In the genomic region with DNA sequence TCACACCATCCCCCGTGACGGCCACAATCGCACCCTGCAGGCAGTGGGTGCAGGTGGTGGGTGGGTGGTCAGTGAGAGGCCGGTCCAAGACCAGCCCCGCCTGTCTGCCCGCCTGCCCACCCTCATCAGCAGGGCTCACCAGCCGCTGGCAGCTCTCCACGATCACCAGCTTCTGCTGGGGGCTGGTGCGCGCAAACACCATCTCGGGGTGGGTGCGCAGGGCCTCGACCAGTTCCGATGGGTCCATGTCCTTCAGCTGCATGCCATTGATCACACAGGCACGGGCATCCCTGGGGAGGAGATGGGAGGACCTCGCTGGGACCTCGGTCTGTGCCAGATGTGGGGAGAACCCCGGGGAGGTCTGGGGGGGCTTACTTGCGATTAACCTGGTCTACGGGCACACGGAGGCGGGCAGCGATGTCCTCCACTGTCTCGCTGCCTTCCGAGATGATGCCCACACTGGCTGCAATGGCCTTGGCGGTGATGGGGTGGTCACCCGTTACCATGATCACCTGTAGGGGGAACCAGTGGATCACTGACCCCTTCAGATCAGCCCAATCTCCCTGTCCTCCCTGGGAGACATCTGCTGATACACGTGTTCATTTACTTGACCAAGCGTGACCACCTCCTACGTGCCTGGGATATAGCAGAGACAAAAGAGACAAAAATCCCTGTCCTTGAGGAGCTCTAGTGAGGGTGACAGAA, we compare ENCODE assay signal across 11 cellular contexts. TPM values are rescaled to one million over a fixed set of nuclear protein-coding genes. Genes with fewer than 3 reads are reported as not detected.
DNase-seq lines count a peak whose midpoint lies in the region; ATAC-seq and TF ChIP-seq lines count a peak whose summit lies in the region.
"Had no signal": no experiment of that assay in that cellular context is flagged by ENCODE, and none has a peak within 500 bp of the region (broad histone marks: within the 10 kb centered on the region; RNA-seq: fewer than 3 reads in every experiment).

No MANE protein-coding gene starts in this region.

- BruUV-seq in Caco-2 (replicated peaks; lab: Mats Ljungman, UMichigan) = no TSS peak

- no peaks in the 10 kb centered on the region for H3K9me3 Mint-ChIP-seq in Caco-2 (ENCODE audit: unreplicated experiment)
- no peaks in the 10 kb centered on the region for H3K9me3 Mint-ChIP-seq in activated CD4-positive, alpha-beta memory T cell treated with anti-CD3 and anti-CD28 coated beads for 36 hours
- H3K9me3 Mint-ChIP-seq: activated naive CD8-positive, alpha-beta T cell treated with anti-CD3 and anti-CD28 coated beads, Interleukin-2, amount 10 ng/mL, durations not matched to agents 7 days and 5 days had no signal

- 0 out of 2 replicates have a peak, but pooled peaks cover 3% of the 10 kb centered on the region for H3K9me3 ChIP-seq in Caco-2
- H3K9me3 ChIP-seq in right atrium auricular region = no peaks in the 10 kb centered on the region

- no peak for ATAC-seq in GM18498 (IDR thresholded peaks at IDR 0.05; ENCODE audit: unreplicated experiment)

- DNase-seq in Caco-2 = peak in 1 of 2 experiments; percentile 69
- peak; percentile 54 for DNase-seq in HEK293T (ENCODE audit: extremely low spot score)
- DNase-seq in RWPE1 (ENCODE audit: low spot score) = no peak
- peak; percentile 76 for DNase-seq in iPS-NIHi7 (ENCODE audit: extremely low spot score)
- no peak for DNase-seq in activated CD4-positive, alpha-beta memory T cell treated with anti-CD3 and anti-CD28 coated beads for 36 hours
- no peak for DNase-seq in activated gamma-delta T cell (lab: John Stamatoyannopoulos, UW)
- no peak for DNase-seq in right atrium auricular region (ENCODE audit: low spot score)
- DNase-seq: activated naive CD8-positive, alpha-beta T cell treated with anti-CD3 and anti-CD28 coated beads, Interleukin-2, amount 10 ng/mL, durations not matched to agents 7 days and 5 days; NCI-H510A treated with DMSO at 0.1 percent for 48 hours had no signal

- H3K27ac Mint-ChIP-seq in Caco-2 (ENCODE audit: unreplicated experiment) = no peak overlapping the region
- no peak overlapping the region for H3K27ac Mint-ChIP-seq in activated CD4-positive, alpha-beta memory T cell treated with anti-CD3 and anti-CD28 coated beads for 36 hours
- H3K27ac Mint-ChIP-seq: activated naive CD8-positive, alpha-beta T cell treated with anti-CD3 and anti-CD28 coated beads, Interleukin-2, amount 10 ng/mL, durations not matched to agents 7 days and 5 days had no signal

- H3K4me1 Mint-ChIP-seq in Caco-2 (ENCODE audit: low read depth, unreplicated experiment) = no peaks in the 10 kb centered on the region
- H3K4me1 Mint-ChIP-seq in activated CD4-positive, alpha-beta memory T cell treated with anti-CD3 and anti-CD28 coated beads for 36 hours (ENCODE audit: low read depth) = peaks cover 9% of the 10 kb centered on the region

- H3K27ac ChIP-seq in RWPE1 (no peak overlapping the region), right atrium auricular region (no peak overlapping the region)

- POLR2A ChIA-PET in Caco-2 (lab: Charles Lee) (interaction anchor here (0.6 kb wide), 1 partner anchor 92 kb away, joined by 3 read pairs; no protein-coding TSS in a partner anchor), HEK293T (lab: Yijun Ruan, JAX) (no interaction called here), RWPE1 (lab: Yijun Ruan, JAX; ENCODE audit: low non-redundant PET) (no interaction called here)
- POLR2A ChIA-PET in activated CD4-positive, alpha-beta memory T cell treated with anti-CD3 and anti-CD28 coated beads for 36 hours (lab: Charles Lee) = no interaction called here

- intact Hi-C loops in Caco-2 (cut with micrococcal nuclease; ENCODE audit: unreplicated experiment) = loop anchor here (1.0 kb wide), 1 partner anchor 161 kb away; no protein-coding TSS in a partner anchor
- intact Hi-C loops in activated CD4-positive, alpha-beta memory T cell treated with anti-CD3 and anti-CD28 coated beads for 36 hours (cut with micrococcal nuclease) = no loop called here

- H3K4me1 ChIP-seq in Caco-2 (0 out of 2 replicates have a peak, but pooled peaks cover 5% of the 10 kb centered on the region), right atrium auricular region (peaks cover 0 to 14% of the 10 kb centered on the region in 2 donors)

- H3K27me3 Mint-ChIP-seq in Caco-2 (ENCODE audit: insufficient read depth, unreplicated experiment) = peaks cover 14% of the 10 kb centered on the region
- peaks cover 23% of the 10 kb centered on the region for H3K27me3 Mint-ChIP-seq in activated CD4-positive, alpha-beta memory T cell treated with anti-CD3 and anti-CD28 coated beads for 36 hours

- TF ChIP-seq CTCF in Caco-2 (IDR thresholded peaks at IDR 0.05; ENCODE audit: insufficient read depth in 1 of 2, low read depth in 1 of 2, low read length in 1 of 2, severe bottlenecking in 1 of 2, unreplicated experiment in 1 of 2) (peak; percentile 42 to 56), RWPE1 (conservative IDR thresholded peaks at IDR 0.05; ENCODE audit: low read depth) (peak; percentile 18; the same call in 1 of the 2 replicates), right atrium auricular region (IDR thresholded peaks at IDR 0.05) (no peak)

- H3K27me3 ChIP-seq in Caco-2 (replicated peaks; ENCODE audit: control insufficient read depth, insufficient read depth, low read length) = no peaks in the 10 kb centered on the region
- peaks cover 0 to 9% of the 10 kb centered on the region in 2 donors for H3K27me3 ChIP-seq in right atrium auricular region

- H3K4me3 Mint-ChIP-seq in Caco-2 (ENCODE audit: unreplicated experiment) = no peak overlapping the region
- H3K4me3 Mint-ChIP-seq in activated CD4-positive, alpha-beta memory T cell treated with anti-CD3 and anti-CD28 coated beads for 36 hours = no peak overlapping the region
- H3K4me3 Mint-ChIP-seq: activated naive CD8-positive, alpha-beta T cell treated with anti-CD3 and anti-CD28 coated beads, Interleukin-2, amount 10 ng/mL, durations not matched to agents 7 days and 5 days had no signal

- CTCF ChIA-PET in Caco-2 (lab: Charles Lee) (interaction anchor here (0.6 to 2.0 kb wide), 4 partner anchors 63 to 161 kb away, joined by 3 to 15 read pairs (median 4); partner anchors contain the start of gene COX6B1), HEK293T (lab: Yijun Ruan, JAX) (interaction anchor here (0.7 to 1.4 kb wide), 3 partner anchors 50 to 264 kb away, joined by 3 read pairs; no protein-coding TSS in a partner anchor), RWPE1 (lab: Yijun Ruan, JAX) (interaction anchor here (0.6 to 0.9 kb wide), 3 partner anchors 12 to 314 kb away, joined by 3 to 4 read pairs (median 4); no protein-coding TSS in a partner anchor)
- CTCF ChIA-PET in activated CD4-positive, alpha-beta memory T cell treated with anti-CD3 and anti-CD28 coated beads for 36 hours (lab: Charles Lee) = interaction anchor here (1.4 to 2.7 kb wide), 2 partner anchors 45 to 60 kb away, joined by 4 to 8 read pairs; no protein-coding TSS in a partner anchor

- H3K36me3 ChIP-seq in Caco-2 (ENCODE audit: control insufficient read depth, insufficient read depth, low read length) = no peaks in the 10 kb centered on the region
- H3K36me3 ChIP-seq in right atrium auricular region = no peaks in the 10 kb centered on the region

- H3K4me3 ChIP-seq in Caco-2 (ENCODE audit: low read depth, low read length) (no peak overlapping the region), right atrium auricular region (no peak overlapping the region)

- peaks cover 5% of the 10 kb centered on the region for H3K36me3 Mint-ChIP-seq in Caco-2 (ENCODE audit: insufficient read depth, unreplicated experiment)
- H3K36me3 Mint-ChIP-seq in activated CD4-positive, alpha-beta memory T cell treated with anti-CD3 and anti-CD28 coated beads for 36 hours = peaks cover 2% of the 10 kb centered on the region
- H3K36me3 Mint-ChIP-seq: activated naive CD8-positive, alpha-beta T cell treated with anti-CD3 and anti-CD28 coated beads, Interleukin-2, amount 10 ng/mL, durations not matched to agents 7 days and 5 days had no signal

TF ChIP-seq in HEK293T, 16 proteins besides CTCF, POLR2A, EP300 and RAD21:
- TF ChIP-seq ARNT (IDR thresholded peaks at IDR 0.05) (no peak), SP1 (IDR thresholded peaks at IDR 0.05) (no peak), NFRKB (IDR thresholded peaks at IDR 0.05) (no peak), FOXA1 (IDR thresholded peaks at IDR 0.05) (no peak), SUZ12 (IDR thresholded peaks at IDR 0.05) (no peak), ELF4 (IDR thresholded peaks at IDR 0.05) (no peak), ZNF384 (IDR thresholded peaks at IDR 0.05) (no peak), PKNOX1 (IDR thresholded peaks at IDR 0.05) (no peak)

RNA-seq across cellular contexts. Expression of gene ATP4A, which starts 8.0 kb away (rescaled TPM):
- total RNA-seq in Caco-2 (2022) (not detected in 2 replicates), right atrium auricular region (not detected)
- total RNA-seq in activated CD4-positive, alpha-beta memory T cell treated with anti-CD3 and anti-CD28 coated beads for 36 hours = not detected
- total RNA-seq: activated naive CD8-positive, alpha-beta T cell treated with anti-CD3 and anti-CD28 coated beads, Interleukin-2, amount 10 ng/mL, durations not matched to agents 7 days and 5 days; liver had no signal

RNA-seq across cellular contexts. Expression of gene TMEM147, which starts 10.0 kb away (rescaled TPM):
- total RNA-seq in Caco-2 (2022) (126 and 140 TPM in 2 replicates), right atrium auricular region (100 to 1,000 TPM in 1 of 2 donors, 10 to 100 TPM in 1; 93.3 to 106 TPM)
- 10 to 100 TPM; 73.5 to 81.9 TPM for total RNA-seq in activated CD4-positive, alpha-beta memory T cell treated with anti-CD3 and anti-CD28 coated beads for 36 hours

RNA-seq across cellular contexts. Expression of gene GAPDHS, which starts 22.2 kb away (rescaled TPM):
- not detected in 2 replicates for total RNA-seq in Caco-2 (2022)
- total RNA-seq in activated CD4-positive, alpha-beta memory T cell treated with anti-CD3 and anti-CD28 coated beads for 36 hours = not detected
- total RNA-seq in right atrium auricular region = not detected
- total RNA-seq: activated naive CD8-positive, alpha-beta T cell treated with anti-CD3 and anti-CD28 coated beads, Interleukin-2, amount 10 ng/mL, durations not matched to agents 7 days and 5 days; liver had no signal

RNA-seq across cellular contexts. Expression of gene SBSN, which starts 27.3 kb away (rescaled TPM):
- total RNA-seq in Caco-2 (2022) (not detected in 2 replicates), right atrium auricular region (not detected)
- under 1 TPM in 1 of 2 experiments, not detected in 1; 0.10 TPM for total RNA-seq in activated CD4-positive, alpha-beta memory T cell treated with anti-CD3 and anti-CD28 coated beads for 36 hours
- total RNA-seq: activated naive CD8-positive, alpha-beta T cell treated with anti-CD3 and anti-CD28 coated beads, Interleukin-2, amount 10 ng/mL, durations not matched to agents 7 days and 5 days; liver had no signal

RNA-seq across cellular contexts. Expression of gene PMIS2, which starts 30.5 kb away (rescaled TPM):
- not detected in 2 replicates for total RNA-seq in Caco-2 (2022)
- not detected for total RNA-seq in activated CD4-positive, alpha-beta memory T cell treated with anti-CD3 and anti-CD28 coated beads for 36 hours
- total RNA-seq in right atrium auricular region = not detected
- total RNA-seq: activated naive CD8-positive, alpha-beta T cell treated with anti-CD3 and anti-CD28 coated beads, Interleukin-2, amount 10 ng/mL, durations not matched to agents 7 days and 5 days; liver had no signal

Comparison
In these comparisons a context has a peak if more than half of its experiments do, and no peak if none do; other contexts are left out.
1. DNase-seq: peak in HEK293T (single experiment) and iPS-NIHi7 (single experiment); none in RWPE1 (single experiment), activated CD4-positive, alpha-beta memory T cell treated with anti-CD3 and anti-CD28 coated beads for 36 hours (single experiment), activated gamma-delta T cell (single experiment) and right atrium auricular region (single experiment).
2. CTCF ChIP-seq: peak in Caco-2 (2 of 2) and RWPE1 (single experiment); none in right atrium auricular region (0 of 2).